In the genomic region with DNA sequence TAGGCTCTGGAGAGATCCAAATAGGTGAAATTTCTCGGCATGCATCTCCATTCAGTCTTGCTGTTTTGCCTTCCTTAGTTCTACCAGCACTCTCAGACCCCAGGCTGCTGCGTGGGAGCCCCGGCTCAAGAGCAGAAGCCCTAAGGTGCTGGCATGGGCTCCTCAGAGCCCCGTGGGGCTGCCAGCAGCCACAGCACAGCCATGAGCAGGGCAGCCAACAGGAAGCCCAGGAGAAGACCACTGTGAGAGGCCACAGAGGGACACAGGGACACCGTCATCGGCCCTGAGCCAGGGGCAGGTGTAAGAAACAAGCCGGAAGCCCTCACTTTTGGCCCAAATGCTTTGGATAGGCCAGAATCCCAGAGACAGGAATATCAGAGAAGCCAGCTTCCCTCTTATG, we compare ENCODE assay signal across 1 cellular context.
TF ChIP-seq lines count a peak whose summit lies in the region.

No MANE protein-coding gene starts in this region.

TF ChIP-seq in HCT116, 20 proteins besides CTCF, POLR2A, EP300 and RAD21:
- TF ChIP-seq, protein P1, sequence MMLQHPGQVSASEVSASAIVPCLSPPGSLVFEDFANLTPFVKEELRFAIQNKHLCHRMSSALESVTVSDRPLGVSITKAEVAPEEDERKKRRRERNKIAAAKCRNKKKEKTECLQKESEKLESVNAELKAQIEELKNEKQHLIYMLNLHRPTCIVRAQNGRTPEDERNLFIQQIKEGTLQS (IDR thresholded peaks at IDR 0.05): no peak
- TF ChIP-seq POLR2AphosphoS5 (IDR thresholded peaks at IDR 0.05; ENCODE audit: low read depth, low read length) (no peak), SIN3A (IDR thresholded peaks at IDR 0.05; ENCODE audit: low read depth) (no peak), JUND (IDR thresholded peaks at IDR 0.05) (no peak), SRF (IDR thresholded peaks at IDR 0.05; ENCODE audit: low read depth) (no peak), EZH2phosphoT487 (IDR thresholded peaks at IDR 0.05; ENCODE audit: borderline replicate concordance) (no peak), EGR1 (IDR thresholded peaks at IDR 0.05; ENCODE audit: low read depth) (no peak), SP1 (IDR thresholded peaks at IDR 0.05; ENCODE audit: low read depth) (no peak), ZFX (IDR thresholded peaks at IDR 0.05) (no peak), FOSL1 (IDR thresholded peaks at IDR 0.05; ENCODE audit: low read depth) (no peak), ZNF274 (IDR thresholded peaks at IDR 0.05; ENCODE audit: low read depth, low read length) (no peak), TCF7L2 (IDR thresholded peaks at IDR 0.05; ENCODE audit: borderline replicate concordance, extremely low read depth, insufficient read depth, insufficient read length) (no peak)
- TF ChIP-seq, protein P2, sequence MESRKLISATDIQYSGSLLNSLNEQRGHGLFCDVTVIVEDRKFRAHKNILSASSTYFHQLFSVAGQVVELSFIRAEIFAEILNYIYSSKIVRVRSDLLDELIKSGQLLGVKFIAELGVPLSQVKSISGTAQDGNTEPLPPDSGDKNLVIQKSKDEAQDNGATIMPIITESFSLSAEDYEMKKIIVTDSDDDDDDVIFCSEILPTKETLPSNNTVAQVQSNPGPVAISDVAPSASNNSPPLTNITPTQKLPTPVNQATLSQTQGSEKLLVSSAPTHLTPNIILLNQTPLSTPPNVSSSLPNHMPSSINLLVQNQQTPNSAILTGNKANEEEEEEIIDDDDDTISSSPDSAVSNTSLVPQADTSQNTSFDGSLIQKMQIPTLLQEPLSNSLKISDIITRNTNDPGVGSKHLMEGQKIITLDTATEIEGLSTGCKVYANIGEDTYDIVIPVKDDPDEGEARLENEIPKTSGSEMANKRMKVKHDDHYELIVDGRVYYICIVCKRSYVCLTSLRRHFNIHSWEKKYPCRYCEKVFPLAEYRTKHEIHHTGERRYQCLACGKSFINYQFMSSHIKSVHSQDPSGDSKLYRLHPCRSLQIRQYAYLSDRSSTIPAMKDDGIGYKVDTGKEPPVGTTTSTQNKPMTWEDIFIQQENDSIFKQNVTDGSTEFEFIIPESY (IDR thresholded peaks at IDR 0.05; ENCODE audit: extremely low read depth, insufficient replicate concordance, low read length): no peak
